ENCODE assay signal across 1 cellular context in the genomic region with DNA sequence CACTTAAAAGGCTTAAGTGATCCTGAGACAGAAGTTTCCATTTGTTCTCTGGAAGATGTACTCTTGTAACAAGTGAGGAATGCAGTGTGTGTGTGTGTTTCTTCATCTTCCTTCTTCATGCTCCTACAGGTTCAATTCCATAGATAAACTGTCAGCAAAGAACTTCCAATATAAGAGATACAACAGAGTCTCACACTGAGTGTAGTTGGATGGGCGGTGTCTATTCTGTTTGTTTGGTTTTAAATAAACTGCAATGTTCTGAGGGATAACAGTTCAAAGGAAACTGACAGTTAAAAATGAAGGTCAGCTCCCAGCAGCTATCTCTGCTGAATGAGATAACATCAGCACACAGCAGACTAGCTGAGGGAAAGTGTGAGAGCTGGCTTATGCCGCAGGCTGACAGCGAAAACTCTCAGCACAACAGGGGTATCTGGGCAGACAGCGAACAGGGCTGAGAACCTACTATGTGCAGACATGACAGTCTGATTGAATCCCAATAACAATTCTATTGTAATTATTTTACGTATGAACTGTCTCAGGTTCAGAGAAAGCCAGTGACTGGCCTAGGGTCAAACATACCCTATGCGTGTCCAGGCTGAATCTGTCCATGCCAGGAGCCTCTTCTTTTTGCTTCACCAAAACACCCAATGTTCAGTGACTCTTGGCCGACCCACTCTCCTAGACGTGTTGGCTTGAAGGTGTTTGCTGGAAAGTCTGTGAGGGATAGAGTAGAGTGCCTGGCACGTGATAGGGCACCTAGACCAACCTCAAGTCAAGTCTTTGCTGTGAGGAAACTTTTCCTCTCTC.
TF ChIP-seq lines count a peak whose summit lies in the region.

No MANE protein-coding gene starts in this region.

TF ChIP-seq in IMR-90, 13 proteins besides CTCF, POLR2A, EP300 and RAD21:
- no peak for TF ChIP-seq CHD1 (IDR thresholded peaks at IDR 0.05; ENCODE audit: low read depth, low read length)
- TF ChIP-seq, protein P1, sequence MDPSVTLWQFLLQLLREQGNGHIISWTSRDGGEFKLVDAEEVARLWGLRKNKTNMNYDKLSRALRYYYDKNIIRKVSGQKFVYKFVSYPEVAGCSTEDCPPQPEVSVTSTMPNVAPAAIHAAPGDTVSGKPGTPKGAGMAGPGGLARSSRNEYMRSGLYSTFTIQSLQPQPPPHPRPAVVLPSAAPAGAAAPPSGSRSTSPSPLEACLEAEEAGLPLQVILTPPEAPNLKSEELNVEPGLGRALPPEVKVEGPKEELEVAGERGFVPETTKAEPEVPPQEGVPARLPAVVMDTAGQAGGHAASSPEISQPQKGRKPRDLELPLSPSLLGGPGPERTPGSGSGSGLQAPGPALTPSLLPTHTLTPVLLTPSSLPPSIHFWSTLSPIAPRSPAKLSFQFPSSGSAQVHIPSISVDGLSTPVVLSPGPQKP (IDR thresholded peaks at IDR 0.05; ENCODE audit: borderline replicate concordance, low read depth, low read length): no peak
- no peak for TF ChIP-seq FOS (IDR thresholded peaks at IDR 0.05; ENCODE audit: low read depth, low read length)
- TF ChIP-seq SMC3 (IDR thresholded peaks at IDR 0.05; ENCODE audit: low read depth, low read length): no peak
- no peak for TF ChIP-seq MXI1 (IDR thresholded peaks at IDR 0.05; ENCODE audit: borderline replicate concordance, low read depth, low read length)
- no peak for TF ChIP-seq RFX5 (IDR thresholded peaks at IDR 0.05; ENCODE audit: low read depth, low read length)
- TF ChIP-seq BHLHE40 (IDR thresholded peaks at IDR 0.05; ENCODE audit: low read depth, low read length): no peak
- no peak for TF ChIP-seq RCOR1 (IDR thresholded peaks at IDR 0.05; ENCODE audit: insufficient replicate concordance, low read length)
- TF ChIP-seq NFE2L2 (IDR thresholded peaks at IDR 0.05; ENCODE audit: low read depth, low read length): no peak
- TF ChIP-seq, protein P2, sequence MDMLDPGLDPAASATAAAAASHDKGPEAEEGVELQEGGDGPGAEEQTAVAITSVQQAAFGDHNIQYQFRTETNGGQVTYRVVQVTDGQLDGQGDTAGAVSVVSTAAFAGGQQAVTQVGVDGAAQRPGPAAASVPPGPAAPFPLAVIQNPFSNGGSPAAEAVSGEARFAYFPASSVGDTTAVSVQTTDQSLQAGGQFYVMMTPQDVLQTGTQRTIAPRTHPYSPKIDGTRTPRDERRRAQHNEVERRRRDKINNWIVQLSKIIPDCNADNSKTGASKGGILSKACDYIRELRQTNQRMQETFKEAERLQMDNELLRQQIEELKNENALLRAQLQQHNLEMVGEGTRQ (IDR thresholded peaks at IDR 0.05; ENCODE audit: low read depth, low read length): no peak
- TF ChIP-seq MAFK (IDR thresholded peaks at IDR 0.05; ENCODE audit: low read depth, low read length): no peak
- no peak for TF ChIP-seq CEBPB (IDR thresholded peaks at IDR 0.05; ENCODE audit: low read depth, low read length)
- TF ChIP-seq MAZ (IDR thresholded peaks at IDR 0.05; ENCODE audit: borderline replicate concordance, low read depth, low read length): no peak
